In the genomic region with DNA sequence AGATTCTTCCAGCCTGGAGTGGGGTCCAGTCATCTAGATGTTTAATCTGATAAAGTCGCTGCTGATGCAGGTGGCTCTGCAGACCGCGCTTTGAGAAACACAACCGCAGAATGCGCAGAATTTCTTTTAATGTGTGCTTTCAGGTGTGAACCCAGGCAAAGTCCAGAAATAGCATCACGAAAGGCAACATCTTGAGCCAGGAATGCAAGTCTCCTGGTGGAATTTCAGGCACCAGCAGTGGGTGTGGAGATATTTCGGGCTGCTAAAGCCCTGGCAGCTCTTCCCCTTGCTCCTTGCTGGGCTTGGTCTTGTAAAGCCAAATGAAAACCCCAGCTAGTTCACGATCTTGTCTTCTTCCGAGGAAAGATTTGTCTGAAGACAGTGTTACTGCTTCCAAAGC, we compare ENCODE assay signal across 14 cellular contexts.
DNase-seq lines count a peak whose midpoint lies in the region; ATAC-seq, FAIRE-seq and TF ChIP-seq lines count a peak whose summit lies in the region.
"Had no signal": no experiment of that assay in that cellular context is flagged by ENCODE, and none has a peak within 500 bp of the region (broad histone marks: within the 10 kb centered on the region; RNA-seq: fewer than 3 reads in every experiment).

No MANE protein-coding gene starts in this region.

- H3K27ac ChIP-seq in kidney (ENCODE audit: low read depth in 2 of 2, low read length in 2 of 2) (no peak overlapping the region), skeletal muscle tissue (ENCODE audit: low read depth, low read length) (peak overlapping the region; percentile 58), pancreas (no peak overlapping the region)

- CTCF ChIA-PET in activated CD4-positive, alpha-beta T cell treated with anti-CD3 and anti-CD28 coated beads, Interleukin-2, amount 10 ng/mL, durations not matched to agents 7 days and 5 days (lab: Charles Lee) = interaction anchor here (0.6 kb wide), 1 partner anchor 71 kb away, joined by 3 read pairs; no protein-coding TSS in a partner anchor

- no peaks in the 10 kb centered on the region for H3K36me3 ChIP-seq in kidney (ENCODE audit: control insufficient read depth in 1 of 2, insufficient read depth in 2 of 2, low read length in 2 of 2)
- H3K36me3 ChIP-seq in skeletal muscle tissue (ENCODE audit: control insufficient read depth in 3 of 3, insufficient read depth in 3 of 3, low read length in 3 of 3) = no peaks in the 10 kb centered on the region
- no peaks in the 10 kb centered on the region for H3K36me3 ChIP-seq in pancreas

- TF ChIP-seq CTCF in kidney (IDR thresholded peaks at IDR 0.05; ENCODE audit: borderline replicate concordance, extremely low read depth, insufficient read depth) (no peak), pancreas (IDR thresholded peaks at IDR 0.05) (no peak)

- ATAC-seq in pancreas (no peak), GM19463 (IDR thresholded peaks at IDR 0.05; ENCODE audit: unreplicated experiment) (no peak)

- FAIRE-seq in kidney (lab: Jason Lieb, UNC) (no peak), pancreas (lab: Jason Lieb, UNC) (no peak)
- FAIRE-seq: D721Med, GM12892, HTR-8/SVneo had no signal

- no peak overlapping the region for H3K9ac ChIP-seq in kidney (ENCODE audit: low read length in 2 of 2)
- peak overlapping the region; percentile 64 to 85 (median 81) for H3K9ac ChIP-seq in skeletal muscle tissue (ENCODE audit: low read depth in 1 of 3, low read length in 3 of 3)

- 77 to 79% methylated on average over 9 of the region's 9 CpGs for WGBS in pancreas, 2 donors

- intact Hi-C loops in kidney (cut with DNase I) = no loop called here
- intact Hi-C loops in pancreas (cut with DNase I) = no loop called here

- no peak overlapping the region for H3K27ac Mint-ChIP-seq in activated CD4-positive, alpha-beta T cell treated with anti-CD3 and anti-CD28 coated beads, Interleukin-2, amount 10 ng/mL, durations not matched to agents 7 days and 5 days
- H3K27ac Mint-ChIP-seq: activated T-helper 2 cell treated with anti-CD3 and anti-CD28 coated beads, Interferon-gamma antibody, Interleukin-2, Interleukin-4, amounts not matched to agents 10 μg/mL and 5 μg/mL and 100 μg/mL, durations not matched to agents 14 hours and 24 hours and 36 hours; dendritic cell treated with granulocyte-macrophage colony-stimulating factor and Interleukin-4, amounts not matched to agents 40 ng/mL and 50 ng/mL, for 4 days had no signal

- H3K27me3 ChIP-seq in skeletal muscle tissue (ENCODE audit: control insufficient read depth in 3 of 3, insufficient read depth in 3 of 3, low read length in 3 of 3) (no peaks in the 10 kb centered on the region), pancreas (no peaks in the 10 kb centered on the region)

- no peaks in the 10 kb centered on the region for H3K9me3 ChIP-seq in kidney (ENCODE audit: control insufficient read depth in 1 of 2, low read length in 2 of 2)
- H3K9me3 ChIP-seq in skeletal muscle tissue (ENCODE audit: control insufficient read depth in 3 of 3, low read length in 3 of 3) = no peaks in the 10 kb centered on the region
- no peaks in the 10 kb centered on the region for H3K9me3 ChIP-seq in pancreas

- H3K4me1 ChIP-seq in kidney (ENCODE audit: control insufficient read depth in 1 of 2, insufficient read depth in 1 of 2, low read depth in 1 of 2, low read length in 2 of 2) (peaks cover 4% of the 10 kb centered on the region in 2 donors), skeletal muscle tissue (ENCODE audit: control insufficient read depth in 3 of 3, insufficient read depth in 3 of 3, low read length in 3 of 3) (peaks cover 4 to 8% (median 6%) of the 10 kb centered on the region in 3 donors), pancreas (no peaks in the 10 kb centered on the region)

- H3K27me3 Mint-ChIP-seq in activated CD4-positive, alpha-beta T cell treated with anti-CD3 and anti-CD28 coated beads, Interleukin-2, amount 10 ng/mL, durations not matched to agents 7 days and 5 days = peaks cover 5% of the 10 kb centered on the region
- H3K27me3 Mint-ChIP-seq: dendritic cell treated with granulocyte-macrophage colony-stimulating factor and Interleukin-4, amounts not matched to agents 40 ng/mL and 50 ng/mL, for 4 days had no signal

- POLR2A ChIA-PET in activated CD4-positive, alpha-beta T cell treated with anti-CD3 and anti-CD28 coated beads, Interleukin-2, amount 10 ng/mL, durations not matched to agents 7 days and 5 days (lab: Charles Lee) = interaction anchor here (0.6 kb wide), 1 partner anchor 347 kb away, joined by 3 read pairs; no protein-coding TSS in a partner anchor

- H3K4me3 Mint-ChIP-seq in activated CD4-positive, alpha-beta T cell treated with anti-CD3 and anti-CD28 coated beads, Interleukin-2, amount 10 ng/mL, durations not matched to agents 7 days and 5 days = no peak overlapping the region
- H3K4me3 Mint-ChIP-seq: dendritic cell treated with granulocyte-macrophage colony-stimulating factor and Interleukin-4, amounts not matched to agents 40 ng/mL and 50 ng/mL, for 4 days had no signal

- no peaks in the 10 kb centered on the region for H3K4me1 Mint-ChIP-seq in activated CD4-positive, alpha-beta T cell treated with anti-CD3 and anti-CD28 coated beads, Interleukin-2, amount 10 ng/mL, durations not matched to agents 7 days and 5 days

- DNase-seq in ELF-1 (ENCODE audit: low read depth, low spot score) (peak; percentile 18), cerebellum (ENCODE audit: low spot score) (peak; percentile 86), kidney (no peak), DMS79 (lab: John Stamatoyannopoulos, UW) (no peak), pancreas (no peak)
- no peak for DNase-seq in activated CD4-positive, alpha-beta T cell treated with anti-CD3 and anti-CD28 coated beads, Interleukin-2, amount 10 ng/mL, durations not matched to agents 7 days and 5 days
- DNase-seq: NCI-H187 treated with DMSO at 0.1 percent for 48 hours had no signal

- H3K4me3 ChIP-seq in kidney (ENCODE audit: low read length in 2 of 2) (peak overlapping the region; percentile 55 to 59), skeletal muscle tissue (ENCODE audit: low read length in 3 of 3) (peak overlapping the region; percentile 53 to 80 (median 76)), pancreas (no peak overlapping the region)

- no peaks in the 10 kb centered on the region for H3K9me3 Mint-ChIP-seq in activated CD4-positive, alpha-beta T cell treated with anti-CD3 and anti-CD28 coated beads, Interleukin-2, amount 10 ng/mL, durations not matched to agents 7 days and 5 days
- H3K9me3 Mint-ChIP-seq: activated T-helper 2 cell treated with anti-CD3 and anti-CD28 coated beads, Interferon-gamma antibody, Interleukin-2, Interleukin-4, amounts not matched to agents 10 μg/mL and 5 μg/mL and 100 μg/mL, durations not matched to agents 14 hours and 24 hours and 36 hours; dendritic cell treated with granulocyte-macrophage colony-stimulating factor and Interleukin-4, amounts not matched to agents 40 ng/mL and 50 ng/mL, for 4 days had no signal

- no peaks in the 10 kb centered on the region for H3K36me3 Mint-ChIP-seq in activated CD4-positive, alpha-beta T cell treated with anti-CD3 and anti-CD28 coated beads, Interleukin-2, amount 10 ng/mL, durations not matched to agents 7 days and 5 days (ENCODE audit: low read depth)

Comparison
In these comparisons a context has a peak if more than half of its experiments do, and no peak if none do; other contexts are left out.
1. DNase-seq: peak in ELF-1 (single experiment) and cerebellum (single experiment); none in kidney (single experiment), DMS79 (single experiment), pancreas (0 of 6) and activated CD4-positive, alpha-beta T cell treated with anti-CD3 and anti-CD28 coated beads, Interleukin-2, amount 10 ng/mL, durations not matched to agents 7 days and 5 days (single experiment).
2. H3K4me3 ChIP-seq: peak in kidney (2 of 2) and skeletal muscle tissue (3 of 3); none in pancreas (0 of 4).
3. H3K9ac ChIP-seq: peak in skeletal muscle tissue (3 of 3); none in kidney (0 of 2).